In the genomic region with DNA sequence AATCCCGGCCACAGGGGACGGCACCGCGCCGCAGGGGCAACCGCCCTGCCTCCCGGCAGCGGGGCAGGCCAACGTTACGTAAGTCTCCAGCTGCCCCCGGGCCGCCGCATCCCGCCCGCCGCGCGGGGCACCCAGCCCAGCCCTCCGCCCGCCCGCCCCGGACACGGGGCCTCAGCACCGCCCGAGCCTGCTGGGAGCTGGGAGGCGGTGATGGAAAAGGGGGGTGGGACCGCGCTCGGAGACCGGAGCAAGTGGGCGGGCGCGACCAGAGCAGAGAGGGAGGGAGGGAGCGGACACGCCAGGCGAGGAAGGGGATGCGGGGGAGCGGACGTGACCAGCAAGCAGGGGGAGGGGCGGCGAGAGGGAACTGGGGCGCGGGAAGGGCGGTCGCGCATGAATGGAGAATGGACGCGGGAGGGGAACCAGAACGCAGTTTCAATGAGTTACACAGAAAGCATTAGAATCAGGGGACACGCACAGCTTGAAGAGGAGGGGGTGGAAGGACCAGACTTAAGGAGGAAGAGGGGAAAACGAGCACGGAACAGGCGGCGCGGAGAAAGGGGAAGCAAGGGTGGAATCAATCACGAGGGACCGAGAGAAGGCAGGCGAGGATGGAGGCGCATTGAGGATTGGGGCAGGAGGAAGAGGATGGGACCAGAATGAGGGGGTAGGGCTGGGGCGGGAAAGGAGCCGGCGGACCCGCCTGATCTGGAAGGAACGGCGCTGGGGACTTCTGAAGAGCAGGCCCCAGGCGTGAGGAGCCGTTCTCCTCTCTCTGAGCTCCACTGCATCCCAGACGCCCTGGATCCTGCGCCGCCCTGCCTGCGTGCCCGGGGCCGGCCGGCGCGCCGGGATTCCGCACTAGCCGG, we compare ENCODE assay signal across 7 cellular contexts. TPM values are rescaled to one million over a fixed set of nuclear protein-coding genes. Genes with fewer than 3 reads are reported as not detected.
DNase-seq lines count a peak whose midpoint lies in the region; ATAC-seq, FAIRE-seq and TF ChIP-seq lines count a peak whose summit lies in the region.

No MANE protein-coding gene starts in this region.

- DNase-seq in GM18507 (ENCODE audit: extremely low spot score, insufficient read length, low read depth) (no peak), NCI-H2081 (lab: John Stamatoyannopoulos, UW) (peak; percentile 92), UCSD-AML1 (lab: John Stamatoyannopoulos, UW; ENCODE audit: unreplicated experiment) (peak; percentile 92), brain pericyte (ENCODE audit: low read depth, low spot score) (peak; percentile 75), gastrocnemius medialis (peak; percentile 81 to 87)

- TF ChIP-seq POLR2A in gastrocnemius medialis (IDR thresholded peaks at IDR 0.05) = peak; percentile 82

- no peak for TF ChIP-seq CTCF in gastrocnemius medialis (IDR thresholded peaks at IDR 0.05 in 4 of 5, conservative IDR thresholded peaks at IDR 0.05 in 1 of 5)

- FAIRE-seq in GM18507 (lab: Jason Lieb, UNC) = peak; percentile 64

- H3K36me3 ChIP-seq in iPS-18a (ENCODE audit: control insufficient read depth, low read depth, low read length) = no peaks in the 10 kb centered on the region
- H3K36me3 ChIP-seq in gastrocnemius medialis = no peaks in the 10 kb centered on the region

- H3K4me3 ChIP-seq in iPS-18a (ENCODE audit: low read length) (peak overlapping the region; percentile 92), gastrocnemius medialis (peak overlapping the region; percentile 68 to 96 (median 80))

- peak overlapping the region; percentile 88 for H3K27ac ChIP-seq in iPS-18a (ENCODE audit: low read length)
- H3K27ac ChIP-seq in gastrocnemius medialis = peak overlapping the region; percentile 96 to 99 (median 98)

- peaks cover 50% of the 10 kb centered on the region for H3K27me3 ChIP-seq in iPS-18a (ENCODE audit: control insufficient read depth, insufficient read depth, low read length)
- no peaks in the 10 kb centered on the region for H3K27me3 ChIP-seq in gastrocnemius medialis

- H3K9me3 ChIP-seq in iPS-18a (ENCODE audit: control insufficient read depth, low read depth, low read length) (no peaks in the 10 kb centered on the region), gastrocnemius medialis (no peaks in the 10 kb centered on the region)

- ATAC-seq in gastrocnemius medialis (peak; percentile 22 to 23), GM21528 (IDR thresholded peaks at IDR 0.05; ENCODE audit: low FRiP score, unreplicated experiment) (no peak)

- intact Hi-C loops in gastrocnemius medialis (cut with DNase I; ENCODE audit: low total_unique reads) = loop anchor here (1.0 to 2.0 kb wide), 3 partner anchors 29 to 112 kb away; partner anchors contain the start of genes MYO9A, PARP6 and SENP8

- H3K4me1 ChIP-seq in iPS-18a (ENCODE audit: control insufficient read depth, low read depth, low read length) = peaks cover 29% of the 10 kb centered on the region
- H3K4me1 ChIP-seq in gastrocnemius medialis = peaks cover 42 to 54% of the 10 kb centered on the region in 2 donors

- in situ Hi-C loops in gastrocnemius medialis (cut with MboI; ENCODE audit: low sequenced_read_pairs in 4 of 4) = no loop called here

- peak overlapping the region; percentile 95 for H3K9ac ChIP-seq in iPS-18a (ENCODE audit: low read length)

RNA-seq across cellular contexts. Expression of gene PKM, which starts 0.6 kb away (rescaled TPM):
- total RNA-seq in gastrocnemius medialis = 100 to 1,000 TPM; 691 to 946 (median 810) TPM

RNA-seq across cellular contexts. Expression of gene GRAMD2A, which starts 32.8 kb away (rescaled TPM):
- total RNA-seq in gastrocnemius medialis = not detected

RNA-seq across cellular contexts. Expression of gene PARP6, which starts 41.9 kb away (rescaled TPM):
- total RNA-seq in gastrocnemius medialis = 10 to 100 TPM; 51.7 to 84.7 (median 66.9) TPM
